ENCODE assay signal across 8 cellular contexts in genomic region chr11:100719809-100720221, GRCh38. TPM values are rescaled to one million over a fixed set of nuclear protein-coding genes. Genes with fewer than 3 reads are reported as not detected.
DNase-seq lines count a peak whose midpoint lies in the region; ATAC-seq, FAIRE-seq and TF ChIP-seq lines count a peak whose summit lies in the region.

No MANE protein-coding gene starts in this region.

- no peaks in the 10 kb centered on the region for H3K9me3 ChIP-seq in H1 (ENCODE audit: insufficient read depth in 2 of 2, low read depth in 1 of 2, low read length in 1 of 2)

- H2BK5ac ChIP-seq in H1 (ENCODE audit: low read depth, low read length) = peak overlapping the region; percentile 81

- peak; percentile 81 for DNase-seq in Caki2 (ENCODE audit: low read depth)
- peak; percentile 96 for DNase-seq in NCI-H446 treated with DMSO at 0.1 percent for 48 hours (lab: John Stamatoyannopoulos, UW)
- DNase-seq in H1 (ENCODE audit: low read depth in 1 of 2, low spot score in 2 of 2) = no peak
- DNase-seq in memory B cell (ENCODE audit: low spot score in 2 of 2) = no peak
- DNase-seq in activated CD4-positive, alpha-beta T cell treated with anti-CD3 and anti-CD28 coated beads, Interleukin-2, amount 50 U/mL, for 4 hours = no peak
- no peak for DNase-seq in NCI-H1930 (lab: John Stamatoyannopoulos, UW)
- DNase-seq in GM13977 (ENCODE audit: low spot score) = no peak

- H3K23ac ChIP-seq in H1 (ENCODE audit: insufficient read length) = no peak overlapping the region

- H2BK12ac ChIP-seq in H1 (ENCODE audit: low read depth, low read length) = peak overlapping the region; percentile 45; the same call in 1 of the 2 replicates

- no peaks in the 10 kb centered on the region for H3K36me3 ChIP-seq in H1 (ENCODE audit: control insufficient read depth in 2 of 4, insufficient read depth in 4 of 4, low read length in 3 of 4)

- in situ Hi-C loops in Caki2 (cut with HindIII; ENCODE audit: low pct_unique_long_range_greater_than_20kb, low sequenced_read_pairs) (no loop called here), GM13977 (cut with MboI; ENCODE audit: low pct_unique_long_range_greater_than_20kb, low sequenced_read_pairs, unreplicated experiment) (no loop called here)

- no peak overlapping the region for H4K91ac ChIP-seq in H1 (replicated peaks; ENCODE audit: insufficient read length, low read length)

- peak overlapping the region; percentile 53 to 63 for H3K4me2 ChIP-seq in H1 (ENCODE audit: insufficient read depth in 1 of 2, low read depth in 2 of 2, low read length in 2 of 2)

- no peak overlapping the region for H3K4me3 Mint-ChIP-seq in memory B cell

- ATAC-seq in memory B cell (ENCODE audit: low read depth) (no peak), HG03159 (IDR thresholded peaks at IDR 0.05; ENCODE audit: unreplicated experiment) (no peak)

- peaks cover 19% of the 10 kb centered on the region for H3K4me1 Mint-ChIP-seq in memory B cell

- H3K36me3 Mint-ChIP-seq in memory B cell = no peaks in the 10 kb centered on the region

- no peak overlapping the region for H3K14ac ChIP-seq in H1 (ENCODE audit: insufficient read length)

- no peaks in the 10 kb centered on the region for H3K27me3 Mint-ChIP-seq in memory B cell

- H3K4ac ChIP-seq in H1 (replicated peaks; ENCODE audit: insufficient read length, low read depth, low read length) = no peak overlapping the region

- CTCF ChIA-PET in H1 (lab: Charles Lee; ENCODE audit: partially characterized antibody) = interaction anchor here (1.3 to 1.5 kb wide), 3 partner anchors 12 to 38 kb away, joined by 4 to 6 read pairs (median 4); no protein-coding TSS in a partner anchor

- no peak overlapping the region for H2AFZ ChIP-seq in H1 (ENCODE audit: low read length)

- H3K79me2 ChIP-seq in H1 (ENCODE audit: control insufficient read depth in 1 of 2, insufficient read depth in 2 of 2, low read length in 2 of 2) = peaks cover 5 to 83% of the 10 kb centered on the region in 2 experiments; a peak in 3 of 4 replicates

- TF ChIP-seq RAD21 in H1 (IDR thresholded peaks at IDR 0.05 in 1 of 2, conservative IDR thresholded peaks at IDR 0.05 in 1 of 2; ENCODE audit: low read depth in 2 of 2, low read length in 2 of 2) = no peak

- no peaks in the 10 kb centered on the region; the same call in 1 of the 2 replicates for H3K79me1 ChIP-seq in H1 (ENCODE audit: low read depth, low read length)

- peak overlapping the region; percentile 59; the same call in 1 of the 2 replicates for H2AK5ac ChIP-seq in H1 (ENCODE audit: low read depth, low read length)

- H4K5ac ChIP-seq in H1 (ENCODE audit: insufficient read length, low read depth, low read length) = peak overlapping the region; percentile 9

- H3K56ac ChIP-seq in H1 (replicated peaks; ENCODE audit: insufficient read length, low read depth, low read length) = no peak overlapping the region

- H3K27ac Mint-ChIP-seq in memory B cell = peak overlapping the region; percentile 42

- peak overlapping the region in 1 of 4 experiments; percentile 17; a peak in 2 of 8 replicates for H3K4me3 ChIP-seq in H1 (ENCODE audit: extremely low read depth in 1 of 4, insufficient read depth in 2 of 4, low read depth in 3 of 4, low read length in 4 of 4)

- FAIRE-seq in H1 (lab: Jason Lieb, UNC) = peak; percentile 62

- TF ChIP-seq POLR2A in H1 (IDR thresholded peaks at IDR 0.05; ENCODE audit: control extremely low read depth in 1 of 2, low read depth in 2 of 2, low read length in 2 of 2) = no peak

- 0 out of 3 replicates have a peak, but pooled peaks of 1 of the 2 experiments have one; percentile 17 for TF ChIP-seq EP300 in H1 (IDR thresholded peaks at IDR 0.05; ENCODE audit: borderline replicate concordance in 1 of 2, low read depth in 2 of 2, low read length in 2 of 2)

- no peaks in the 10 kb centered on the region for H3K9me3 Mint-ChIP-seq in memory B cell

- no peaks in the 10 kb centered on the region for H4K20me1 ChIP-seq in H1 (replicated peaks in 1 of 2; ENCODE audit: control insufficient read depth in 1 of 2, insufficient read depth in 2 of 2, low read length in 2 of 2)

- H3K4me1 ChIP-seq in H1 (replicated peaks in 1 of 4; ENCODE audit: control insufficient read depth in 3 of 4, insufficient read depth in 4 of 4, low read length in 3 of 4) = peaks cover 0 to 24% (median 10%) of the 10 kb centered on the region in 4 experiments

- peak overlapping the region in 3 of 4 experiments; percentile 31 to 43 (median 31); a peak in 5 of 7 replicates for H3K9ac ChIP-seq in H1 (replicated peaks in 1 of 4; ENCODE audit: extremely low read depth in 1 of 4, low read depth in 3 of 4, low read length in 3 of 4)

- H4K8ac ChIP-seq in H1 (ENCODE audit: extremely low read depth, insufficient read depth, low read length) = no peak overlapping the region

- POLR2A ChIA-PET in H1 (lab: Charles Lee; ENCODE audit: partially characterized antibody) = interaction anchor here (1.4 to 1.5 kb wide), 2 partner anchors 8 to 33 kb away, joined by 3 read pairs; no protein-coding TSS in a partner anchor

- H3K27ac ChIP-seq in H1 (ENCODE audit: low read depth, low read length) = peak overlapping the region; percentile 78

- TF ChIP-seq CTCF in H1 (IDR thresholded peaks at IDR 0.05; ENCODE audit: control extremely low read depth in 1 of 3, insufficient read depth in 1 of 3, low read depth in 1 of 3, low read length in 3 of 3) (no peak), GM13977 (IDR thresholded peaks at IDR 0.05; ENCODE audit: extremely low read depth, insufficient read depth, missing control alignments) (no peak)

- H2BK120ac ChIP-seq in H1 (replicated peaks; ENCODE audit: low read depth, low read length) = peak overlapping the region; percentile 19

- H2BK15ac ChIP-seq in H1 (ENCODE audit: low read length) = no peak overlapping the region

- H3K18ac ChIP-seq in H1 (ENCODE audit: extremely low read depth, low read length) = peak overlapping the region; percentile 66; the same call in 1 of the 2 replicates

- 54% methylated on average over 3 of the region's 3 CpGs; no CpG with 5 or more reads in 1 of the 2 experiments for WGBS in H1 (ENCODE audit: extremely low coverage in 1 of 2, insufficient coverage in 1 of 2, insufficient read length in 1 of 2, insufficient replicate concordance in 2 of 2, low coverage in 1 of 2, low lambda C conversion rate in 2 of 2, missing lambda C conversion rate in 1 of 2), 2 experiments

- H3K23me2 ChIP-seq in H1 (ENCODE audit: low read depth, low read length) = no peaks in the 10 kb centered on the region

- H2BK20ac ChIP-seq in H1 (ENCODE audit: low read length) = peak overlapping the region; percentile 0; the same call in 1 of the 2 replicates

- no peaks in the 10 kb centered on the region for H3K27me3 ChIP-seq in H1 (replicated peaks in 1 of 4; ENCODE audit: control insufficient read depth in 3 of 4, extremely low read depth in 1 of 4, insufficient read depth in 3 of 4, low read length in 3 of 4)

TF ChIP-seq in H1, 55 proteins besides CTCF, POLR2A, EP300 and RAD21:
- TF ChIP-seq MAFK (IDR thresholded peaks at IDR 0.05; ENCODE audit: low read depth, low read length) (peak; percentile 80), JUND (IDR thresholded peaks at IDR 0.05; ENCODE audit: low read length) (peak; percentile 79), CBX8 (IDR thresholded peaks at IDR 0.05; ENCODE audit: borderline replicate concordance, low read depth, low read length) (no peak), BACH1 (IDR thresholded peaks at IDR 0.05; ENCODE audit: low read length) (peak; percentile 83), ASH2L (IDR thresholded peaks at IDR 0.05; ENCODE audit: low read length) (peak; percentile 74), EGR1 (IDR thresholded peaks at IDR 0.05; ENCODE audit: borderline replicate concordance, low read depth, low read length) (no peak), TEAD4 (IDR thresholded peaks at IDR 0.05; ENCODE audit: low read depth, low read length) (peak; percentile 78; the same call in 1 of the 2 replicates)
TF ChIP-seq in H1: peak in this region for 5.

RNA-seq across cellular contexts. Expression of gene ARHGAP42, which starts 32.7 kb away (rescaled TPM):
- 7.8 and 11.5 TPM in 2 replicates for total RNA-seq in Caki2 (2014; rRNA removed; shearing (Covaris generic); ENCODE audit: low replicate concordance)
- total RNA-seq in H1 (2021; fragmentation: NEBNext Ultra II Directional; extraction: Animal tissue kit (Norgen Biotek cat#: 25700)) = 33.3 and 33.5 TPM in 2 replicates
- polyA plus RNA-seq in H1 (2011; rRNA removed) = 13.1 and 22.2 TPM in 2 replicates
- 18.4 TPM for polyA plus RNA-seq in H1 (2011; cell fraction: cytosol; rRNA removed)
- 17.7 TPM for polyA plus RNA-seq in H1 (2011; cell fraction: nucleus; rRNA removed)
- 12.0 to 26.0 TPM (median 19.3 TPM) in 4 replicates for polyA plus RNA-seq in H1 (2012, experiment 1 of 2)
- polyA plus RNA-seq in H1 (2012, experiment 2 of 2) = 2.1 TPM
- polyA plus RNA-seq in H1 (2013, experiment 1 of 2) = 13.9 TPM
- polyA plus RNA-seq in H1 (2013, experiment 2 of 2) = 14.8 TPM
- polyA minus RNA-seq in H1 (2011; rRNA and poly(A)+ RNA removed) = 50.9 and 68.5 TPM in 2 replicates
- polyA minus RNA-seq in H1 (2011; cell fraction: cytosol; rRNA and poly(A)+ RNA removed) = 26.9 TPM
- polyA minus RNA-seq in H1 (2011; cell fraction: nucleus; rRNA and poly(A)+ RNA removed) = 56.7 TPM

Comparison
In these comparisons a context has a peak if more than half of its experiments do, and no peak if none do; other contexts are left out.
1. DNase-seq: peak in Caki2 (single experiment) and NCI-H446 treated with DMSO at 0.1 percent for 48 hours (single experiment); none in H1 (0 of 2), memory B cell (0 of 2), activated CD4-positive, alpha-beta T cell treated with anti-CD3 and anti-CD28 coated beads, Interleukin-2, amount 50 U/mL, for 4 hours (0 of 2), NCI-H1930 (0 of 2) and GM13977 (single experiment).